Comparison of ENCODE assay signal across 1 cellular context in the genomic region with DNA sequence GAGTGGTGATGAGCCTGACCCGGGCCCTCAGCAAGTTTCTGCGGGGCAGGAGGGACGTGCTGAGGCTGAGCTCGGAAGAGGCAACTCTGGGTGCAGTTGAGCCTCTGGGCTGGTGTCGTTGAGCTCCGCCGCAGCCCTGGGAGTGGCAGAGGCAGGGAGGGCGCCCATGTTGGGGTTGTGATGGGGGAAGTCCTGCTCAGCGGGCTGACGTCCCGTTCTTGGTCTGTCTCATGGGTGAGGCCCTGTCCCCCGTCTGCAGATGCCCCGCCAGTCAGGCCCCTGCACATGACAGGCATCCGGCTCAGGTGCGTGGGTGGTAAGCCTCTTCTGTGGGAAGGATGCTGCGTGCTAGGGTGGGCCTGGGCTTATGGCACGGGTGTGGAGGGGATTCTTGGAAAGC.
TF ChIP-seq lines count a peak whose summit lies in the region.

No MANE protein-coding gene starts in this region.

TF ChIP-seq in liver, 16 proteins besides CTCF, POLR2A, EP300 and RAD21 (continued from another document):
- TF ChIP-seq, protein P1, sequence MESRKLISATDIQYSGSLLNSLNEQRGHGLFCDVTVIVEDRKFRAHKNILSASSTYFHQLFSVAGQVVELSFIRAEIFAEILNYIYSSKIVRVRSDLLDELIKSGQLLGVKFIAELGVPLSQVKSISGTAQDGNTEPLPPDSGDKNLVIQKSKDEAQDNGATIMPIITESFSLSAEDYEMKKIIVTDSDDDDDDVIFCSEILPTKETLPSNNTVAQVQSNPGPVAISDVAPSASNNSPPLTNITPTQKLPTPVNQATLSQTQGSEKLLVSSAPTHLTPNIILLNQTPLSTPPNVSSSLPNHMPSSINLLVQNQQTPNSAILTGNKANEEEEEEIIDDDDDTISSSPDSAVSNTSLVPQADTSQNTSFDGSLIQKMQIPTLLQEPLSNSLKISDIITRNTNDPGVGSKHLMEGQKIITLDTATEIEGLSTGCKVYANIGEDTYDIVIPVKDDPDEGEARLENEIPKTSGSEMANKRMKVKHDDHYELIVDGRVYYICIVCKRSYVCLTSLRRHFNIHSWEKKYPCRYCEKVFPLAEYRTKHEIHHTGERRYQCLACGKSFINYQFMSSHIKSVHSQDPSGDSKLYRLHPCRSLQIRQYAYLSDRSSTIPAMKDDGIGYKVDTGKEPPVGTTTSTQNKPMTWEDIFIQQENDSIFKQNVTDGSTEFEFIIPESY (IDR thresholded peaks at IDR 0.05): no peak
- TF ChIP-seq, protein P2, sequence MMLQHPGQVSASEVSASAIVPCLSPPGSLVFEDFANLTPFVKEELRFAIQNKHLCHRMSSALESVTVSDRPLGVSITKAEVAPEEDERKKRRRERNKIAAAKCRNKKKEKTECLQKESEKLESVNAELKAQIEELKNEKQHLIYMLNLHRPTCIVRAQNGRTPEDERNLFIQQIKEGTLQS (IDR thresholded peaks at IDR 0.05): no peak
- TF ChIP-seq YY1 (IDR thresholded peaks at IDR 0.05) (no peak), RXRA (IDR thresholded peaks at IDR 0.05) (no peak), HNF4G (IDR thresholded peaks at IDR 0.05) (no peak), HNF4A (conservative IDR thresholded peaks at IDR 0.05) (no peak), JUND (IDR thresholded peaks at IDR 0.05) (no peak), SP1 (IDR thresholded peaks at IDR 0.05) (no peak)
- TF ChIP-seq, protein P3, sequence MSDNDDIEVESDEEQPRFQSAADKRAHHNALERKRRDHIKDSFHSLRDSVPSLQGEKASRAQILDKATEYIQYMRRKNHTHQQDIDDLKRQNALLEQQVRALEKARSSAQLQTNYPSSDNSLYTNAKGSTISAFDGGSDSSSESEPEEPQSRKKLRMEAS (IDR thresholded peaks at IDR 0.05): no peak
TF ChIP-seq in liver: peak in this region for 0.
